8 cellular contexts compared by ENCODE assay signal in genomic region chr7:73667344-73668102, GRCh38. TPM values are rescaled to one million over a fixed set of nuclear protein-coding genes. Genes with fewer than 3 reads are reported as not detected.
A peak's percentile ranks its signal among the peaks of the same experiment; 100 is the strongest.
DNase-seq lines count a peak whose midpoint lies in the region; TF ChIP-seq lines count a peak whose summit lies in the region.

A gene with protein sequence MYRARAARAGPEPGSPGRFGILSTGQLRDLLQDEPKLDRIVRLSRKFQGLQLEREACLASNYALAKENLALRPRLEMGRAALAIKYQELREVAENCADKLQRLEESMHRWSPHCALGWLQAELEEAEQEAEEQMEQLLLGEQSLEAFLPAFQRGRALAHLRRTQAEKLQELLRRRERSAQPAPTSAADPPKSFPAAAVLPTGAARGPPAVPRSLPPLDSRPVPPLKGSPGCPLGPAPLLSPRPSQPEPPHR (plus strand): TSS chr7:73667831. CDS start chr7:73667959, 128 bp downstream.

- H4K5ac ChIP-seq in H9 (ENCODE audit: insufficient read length, low read depth, low read length): no peak within 1 kb of the TSS

- no peak within 1 kb of the TSS for H3K23ac ChIP-seq in H9 (ENCODE audit: insufficient read length, low read depth, low read length)

- H2AFZ ChIP-seq in H9 (ENCODE audit: low read length) (no peak within 1 kb of the TSS), MM.1S (ENCODE audit: low read length) (peak within 1 kb of the TSS; percentile 79), parathyroid adenoma (peak within 1 kb of the TSS; percentile 83)

- peak within 1 kb of the TSS; percentile 62 to 87 for H3K4me3 Mint-ChIP-seq in H9
- H3K4me3 Mint-ChIP-seq in activated naive CD8-positive, alpha-beta T cell: peak within 1 kb of the TSS; percentile 73

- H3K4me1 Mint-ChIP-seq in H9: peaks cover 10 to 44% of the 10 kb centered on the region in 2 experiments
- peaks cover 10% of the 10 kb centered on the region for H3K4me1 Mint-ChIP-seq in activated naive CD8-positive, alpha-beta T cell (ENCODE audit: low read depth)

- H3K27ac Mint-ChIP-seq in H9: peak within 1 kb of the TSS in 1 of 3 experiments; percentile 72; a peak in 1 of 7 replicates
- H3K27ac Mint-ChIP-seq in activated naive CD8-positive, alpha-beta T cell: no peak within 1 kb of the TSS

- H3K4me2 ChIP-seq in H9 (ENCODE audit: insufficient read depth, insufficient read length, low read length) (peak within 1 kb of the TSS; percentile 69), MM.1S (ENCODE audit: low read depth, low read length) (peak within 1 kb of the TSS; percentile 81), parathyroid adenoma (ENCODE audit: low read length) (peak within 1 kb of the TSS; percentile 89)

- H4K8ac ChIP-seq in H9 (replicated peaks; ENCODE audit: insufficient read length, low read depth, low read length): no peak within 1 kb of the TSS

- no peaks in the 10 kb centered on the region for H3K9me3 ChIP-seq in H9 (ENCODE audit: control insufficient read depth, low read depth, low read length)
- H3K9me3 ChIP-seq in MM.1S (replicated peaks; ENCODE audit: insufficient read depth, low read length): no peaks in the 10 kb centered on the region
- H3K9me3 ChIP-seq in cardiac muscle cell (ENCODE audit: low read depth): no peaks in the 10 kb centered on the region
- no peaks in the 10 kb centered on the region for H3K9me3 ChIP-seq in parathyroid adenoma (ENCODE audit: control insufficient read depth, low read length)
- H3K9me3 ChIP-seq in tibial artery: peaks cover 0 to 7% (median 0%) of the 10 kb centered on the region in 3 donors

- H3K4me1 ChIP-seq in H9 (ENCODE audit: insufficient read depth, low read length) (no peaks in the 10 kb centered on the region), MM.1S (ENCODE audit: low read length) (no peaks in the 10 kb centered on the region), cardiac muscle cell (ENCODE audit: low read depth) (peaks cover 7% of the 10 kb centered on the region), parathyroid adenoma (peaks cover 7% of the 10 kb centered on the region), tibial artery (peaks cover 0 to 19% (median 13%) of the 10 kb centered on the region in 4 donors)

- H3K27me3 ChIP-seq in H9 (ENCODE audit: insufficient read depth, low read length) (no peaks in the 10 kb centered on the region), MM.1S (replicated peaks; ENCODE audit: insufficient read depth, low read length) (peaks cover 51% of the 10 kb centered on the region), cardiac muscle cell (no peaks in the 10 kb centered on the region), parathyroid adenoma (ENCODE audit: control insufficient read depth, insufficient read depth, low read length) (no peaks in the 10 kb centered on the region), tibial artery (peaks cover 0 to 22% of the 10 kb centered on the region in 2 donors)

- H3F3A ChIP-seq in MM.1S (ENCODE audit: insufficient read depth, low read length): no peaks in the 10 kb centered on the region

- no peak within 1 kb of the TSS for H3K18ac ChIP-seq in H9 (ENCODE audit: insufficient read length, low read depth, low read length)

- H3K27me3 Mint-ChIP-seq in H9 (ENCODE audit: low read depth): peaks cover 34% of the 10 kb centered on the region
- H3K27me3 Mint-ChIP-seq in activated naive CD8-positive, alpha-beta T cell: peaks cover 16% of the 10 kb centered on the region

- no peak within 1 kb of the TSS for H2BK15ac ChIP-seq in H9 (ENCODE audit: low read depth, low read length)

- DNase-seq in G401 (ENCODE audit: low spot score) (peak; percentile 86), H9 (peak; percentile 94), MM.1S (peak; percentile 91), SKM-1 (lab: John Stamatoyannopoulos, UW; ENCODE audit: unreplicated experiment) (peak; percentile 80), cardiac muscle cell (ENCODE audit: low read depth in 1 of 2, low spot score in 1 of 2) (peak; percentile 93 to 96), tibial artery (peak; percentile 82 to 90)

- H2BK120ac ChIP-seq in H9 (ENCODE audit: low read depth, low read length, poor library complexity, severe bottlenecking): no peak within 1 kb of the TSS

- peaks cover 10% of the 10 kb centered on the region for H3K23me2 ChIP-seq in H9 (ENCODE audit: insufficient read length, low read depth, low read length, poor library complexity, severe bottlenecking)

- peak; percentile 80 for TF ChIP-seq CTCF in H9 (conservative IDR thresholded peaks at IDR 0.05)
- TF ChIP-seq CTCF in MM.1S (IDR thresholded peaks at IDR 0.05; ENCODE audit: low read length): peak; percentile 43
- peak; percentile 57 for TF ChIP-seq CTCF in cardiac muscle cell (IDR thresholded peaks at IDR 0.05; ENCODE audit: low read depth, low read length)
- peak; percentile 63 for TF ChIP-seq CTCF in parathyroid adenoma (IDR thresholded peaks at IDR 0.05)
- TF ChIP-seq CTCF in tibial artery (IDR thresholded peaks at IDR 0.05): peak; percentile 65 to 97

- H3K9ac ChIP-seq in H9 (ENCODE audit: extremely low read depth, insufficient read length, low read length) (peak within 1 kb of the TSS; percentile 6), MM.1S (ENCODE audit: low read length) (no peak within 1 kb of the TSS), parathyroid adenoma (peak within 1 kb of the TSS; percentile 53)

- peaks cover 0 to 7% (median 4%) of the 10 kb centered on the region in 3 experiments; a peak in 3 of 7 replicates for H3K36me3 Mint-ChIP-seq in H9 (ENCODE audit: insufficient read depth in 1 of 3, low read depth in 3 of 3)
- H3K36me3 Mint-ChIP-seq in activated naive CD8-positive, alpha-beta T cell: no peaks in the 10 kb centered on the region

- H3K14ac ChIP-seq in H9 (ENCODE audit: insufficient read depth, low read length): no peak within 1 kb of the TSS

- no peak within 1 kb of the TSS for H3T11ph ChIP-seq in H9 (ENCODE audit: low read length)

- no peaks in the 10 kb centered on the region for H3K79me1 ChIP-seq in H9 (ENCODE audit: insufficient read depth, low read depth, low read length, poor library complexity, severe bottlenecking)

- H3K56ac ChIP-seq in H9 (ENCODE audit: insufficient read length, low read depth, low read length): no peak within 1 kb of the TSS

- H3K4ac ChIP-seq in H9 (ENCODE audit: low read depth, low read length): no peak within 1 kb of the TSS

- in situ Hi-C loops in G401 (cut with HindIII; ENCODE audit: low sequenced_read_pairs): no loop called here

- H3K27ac ChIP-seq in H9 (ENCODE audit: insufficient read length, low read depth, low read length) (no peak within 1 kb of the TSS), MM.1S (ENCODE audit: low read length) (no peak within 1 kb of the TSS), cardiac muscle cell (no peak within 1 kb of the TSS), parathyroid adenoma (peak within 1 kb of the TSS; percentile 26), tibial artery (no peak within 1 kb of the TSS)

- H4K20me1 ChIP-seq in H9 (ENCODE audit: control insufficient read depth, insufficient read depth, insufficient read length) (no peaks in the 10 kb centered on the region), MM.1S (ENCODE audit: insufficient read depth, low read length) (no peaks in the 10 kb centered on the region)

- H2BK20ac ChIP-seq in H9 (ENCODE audit: low read depth, low read length, poor library complexity, severe bottlenecking): no peak within 1 kb of the TSS

- no peaks in the 10 kb centered on the region for H3K79me2 ChIP-seq in H9 (ENCODE audit: insufficient read depth, low read length)
- no peaks in the 10 kb centered on the region for H3K79me2 ChIP-seq in MM.1S (ENCODE audit: low read length)
- H3K79me2 ChIP-seq in parathyroid adenoma: peaks cover 4% of the 10 kb centered on the region

- no CpG with 5 or more reads among the region's 79 CpGs for WGBS in H9 (ENCODE audit: extremely low coverage, insufficient read length, low lambda C conversion rate)

- intact Hi-C loops in tibial artery (cut with DNase I; ENCODE audit: low total_unique reads): loop anchor here (5.0 kb wide), 2 partner anchors 55 to 70 kb away; partner anchors contain the start of gene ABHD11

- no peaks in the 10 kb centered on the region for H3K9me2 ChIP-seq in MM.1S (replicated peaks; ENCODE audit: insufficient read depth, low read length)

- no peak within 1 kb of the TSS for H2AK5ac ChIP-seq in H9 (ENCODE audit: insufficient read length, low read length)

- H2BK5ac ChIP-seq in H9 (ENCODE audit: insufficient read length, low read length): no peak within 1 kb of the TSS

- H3K9me3 Mint-ChIP-seq in H9: peaks cover 0 to 6% of the 10 kb centered on the region in 2 experiments; a peak in 2 of 5 replicates
- peaks cover 5% of the 10 kb centered on the region for H3K9me3 Mint-ChIP-seq in activated naive CD8-positive, alpha-beta T cell (ENCODE audit: low read depth)

- no peak within 1 kb of the TSS for H2BK12ac ChIP-seq in H9 (ENCODE audit: insufficient read length, low read depth, low read length)

- no peaks in the 10 kb centered on the region for H3K36me3 ChIP-seq in MM.1S (replicated peaks; ENCODE audit: insufficient read depth, low read length)
- H3K36me3 ChIP-seq in cardiac muscle cell: no peaks in the 10 kb centered on the region
- no peaks in the 10 kb centered on the region for H3K36me3 ChIP-seq in parathyroid adenoma (ENCODE audit: control insufficient read depth, insufficient read depth, low read length)
- no peaks in the 10 kb centered on the region for H3K36me3 ChIP-seq in tibial artery

- peak within 1 kb of the TSS; percentile 54 for H3K4me3 ChIP-seq in MM.1S (ENCODE audit: low read length)
- H3K4me3 ChIP-seq in cardiac muscle cell: peak within 1 kb of the TSS; percentile 98
- peak within 1 kb of the TSS; percentile 51 for H3K4me3 ChIP-seq in parathyroid adenoma (ENCODE audit: low read depth, low read length)
- peak within 1 kb of the TSS; percentile 53 to 54 for H3K4me3 ChIP-seq in tibial artery

- no peak within 1 kb of the TSS for H4K91ac ChIP-seq in H9 (ENCODE audit: insufficient read length, low read depth, low read length)

RNA-seq across cellular contexts. Expression of the gene that starts here (rescaled TPM):
- 8.3 and 9.8 TPM in 2 replicates for total RNA-seq in G401 (2014; rRNA removed; shearing (Covaris generic))
- total RNA-seq in H9 (2021) (0.85 and 1.3 TPM in 2 replicates), cardiac muscle cell (31.0 and 32.0 TPM in 2 replicates)
- 14.6 and 19.8 TPM in 2 replicates for polyA plus RNA-seq in cardiac muscle cell
